ENCODE assay signal across 24 cellular contexts in the genomic region with DNA sequence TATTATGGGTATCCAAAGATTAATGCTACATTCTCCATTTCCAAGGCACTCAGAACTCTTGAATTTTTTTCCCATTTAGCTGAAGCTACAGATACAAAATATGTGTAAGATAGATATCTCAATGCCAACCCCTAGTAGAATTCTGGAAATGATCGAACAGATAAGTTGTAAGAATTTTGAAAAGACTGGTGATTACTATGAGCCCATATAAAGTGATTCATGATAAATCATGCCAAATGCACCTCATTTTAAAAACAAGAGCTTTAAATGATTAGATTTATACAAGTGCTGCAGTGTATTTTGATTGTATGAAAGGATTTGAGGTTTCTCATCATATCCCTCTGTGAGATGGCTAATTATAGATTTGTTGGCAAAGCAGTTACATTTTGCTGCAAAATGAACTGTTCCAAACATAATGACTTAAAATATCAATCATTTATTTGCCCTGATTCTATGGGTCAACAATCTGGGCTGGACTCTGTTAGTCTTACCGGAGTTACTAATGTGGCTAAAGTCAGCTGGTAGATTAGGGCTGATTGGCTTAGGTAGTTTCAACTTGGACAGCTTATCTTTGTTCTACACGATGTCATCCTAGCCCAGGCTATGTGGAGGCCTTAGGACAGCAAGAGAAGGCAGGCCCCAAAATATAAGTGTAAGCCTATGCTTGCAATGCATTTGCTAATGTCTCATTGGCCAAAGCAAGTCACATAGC. TPM values are rescaled to one million over a fixed set of nuclear protein-coding genes. Genes with fewer than 3 reads are reported as not detected.
"Had no signal": no experiment of that assay in that cellular context is flagged by ENCODE, and none has a peak within 500 bp of the region (broad histone marks: within the 10 kb centered on the region; RNA-seq: fewer than 3 reads in every experiment).

No MANE protein-coding gene starts in this region.

- H3K4me1 Mint-ChIP-seq: activated B cell treated with CpG ODN at 0.5 μM for 24 hours; activated CD4-positive, alpha-beta T cell treated with anti-CD3 and anti-CD28 coated beads, Interleukin-2, amount 10 ng/mL, durations not matched to agents 24 days and 14 days; activated naive CD4-positive, alpha-beta T cell treated with anti-CD3 and anti-CD28 coated beads, Interleukin-2, amount 50 U/mL, for 24 hours; stimulated activated naive B cell treated with anti-CD40 and anti-IgM and Interleukin-4, amounts not matched to agents 10 μg/mL and 1 μg/mL and 100 μg/mL, for 72 hours; T-helper 17 cell had no signal

- H3K4me3 Mint-ChIP-seq: activated B cell treated with CpG ODN at 0.5 μM for 24 hours; activated CD4-positive, alpha-beta T cell treated with anti-CD3 and anti-CD28 coated beads, Interleukin-2, amount 10 ng/mL, durations not matched to agents 24 days and 14 days; activated CD8-positive, alpha-beta T cell treated with anti-CD3 and anti-CD28 coated beads, Interleukin-2, amount 10 ng/mL, durations not matched to agents 7 days and 5 days; activated naive CD4-positive, alpha-beta T cell treated with anti-CD3 and anti-CD28 coated beads, Interleukin-2, amount 50 U/mL, for 24 hours; stimulated activated naive B cell treated with anti-CD40 and anti-IgM and Interleukin-4, amounts not matched to agents 10 μg/mL and 1 μg/mL and 100 μg/mL, for 72 hours; T-helper 17 cell had no signal

- ATAC-seq: activated CD8-positive, alpha-beta T cell treated with anti-CD3 and anti-CD28 coated beads, Interleukin-2, amount 10 ng/mL, durations not matched to agents 7 days and 5 days; psoas muscle; stimulated activated naive B cell treated with anti-CD40 and anti-IgM and Interleukin-4, amounts not matched to agents 10 μg/mL and 1 μg/mL and 100 μg/mL, for 72 hours; T-helper 17 cell had no signal

- H3K27ac Mint-ChIP-seq: activated B cell treated with CpG ODN at 0.5 μM for 24 hours; activated CD4-positive, alpha-beta T cell treated with anti-CD3 and anti-CD28 coated beads, Interleukin-2, amount 10 ng/mL, durations not matched to agents 24 days and 14 days; activated CD8-positive, alpha-beta T cell treated with anti-CD3 and anti-CD28 coated beads, Interleukin-2, amount 10 ng/mL, durations not matched to agents 7 days and 5 days; activated naive CD4-positive, alpha-beta T cell treated with anti-CD3 and anti-CD28 coated beads, Interleukin-2, amount 50 U/mL, for 24 hours; stimulated activated naive B cell treated with anti-CD40 and anti-IgM and Interleukin-4, amounts not matched to agents 10 μg/mL and 1 μg/mL and 100 μg/mL, for 72 hours; T-helper 17 cell had no signal

- H3K27ac ChIP-seq: adrenal gland, colonic mucosa, esophagus squamous epithelium, psoas muscle, sigmoid colon, tibial nerve had no signal

- H3K9me3 ChIP-seq: adrenal gland, colonic mucosa, esophagus squamous epithelium, psoas muscle, sigmoid colon, tibial nerve had no signal

- H3K27me3 ChIP-seq: adrenal gland, colonic mucosa, tibial nerve had no signal

- H3K36me3 ChIP-seq: adrenal gland, colonic mucosa, esophagus squamous epithelium, sigmoid colon, tibial nerve had no signal

- H3K9me3 Mint-ChIP-seq: activated B cell treated with CpG ODN at 0.5 μM for 24 hours; activated CD4-positive, alpha-beta T cell treated with anti-CD3 and anti-CD28 coated beads, Interleukin-2, amount 10 ng/mL, durations not matched to agents 24 days and 14 days; activated naive CD4-positive, alpha-beta T cell treated with anti-CD3 and anti-CD28 coated beads, Interleukin-2, amount 50 U/mL, for 24 hours; stimulated activated naive B cell treated with anti-CD40 and anti-IgM and Interleukin-4, amounts not matched to agents 10 μg/mL and 1 μg/mL and 100 μg/mL, for 72 hours had no signal

- H3K36me3 Mint-ChIP-seq: activated naive CD4-positive, alpha-beta T cell treated with anti-CD3 and anti-CD28 coated beads, Interleukin-2, amount 50 U/mL, for 24 hours; stimulated activated naive B cell treated with anti-CD40 and anti-IgM and Interleukin-4, amounts not matched to agents 10 μg/mL and 1 μg/mL and 100 μg/mL, for 72 hours had no signal

- H3K4me1 ChIP-seq: adrenal gland, colonic mucosa, esophagus squamous epithelium, psoas muscle, sigmoid colon, tibial nerve had no signal

- DNase-seq: activated B cell treated with CpG ODN at 0.5 μM for 24 hours; activated CD4-positive, alpha-beta T cell treated with anti-CD3 and anti-CD28 coated beads, Interleukin-2, amount 10 ng/mL, durations not matched to agents 24 days and 14 days; activated CD8-positive, alpha-beta memory T cell treated with anti-CD3 and anti-CD28 coated beads, Interleukin-2, amount 50 U/mL, for 4 hours; activated CD8-positive, alpha-beta T cell treated with anti-CD3 and anti-CD28 coated beads, Interleukin-2, amount 10 ng/mL, durations not matched to agents 7 days and 5 days; activated effector memory CD4-positive, alpha-beta T cell treated with anti-CD3 and anti-CD28 coated beads, Interleukin-2, amount 50 U/mL, for 16 hours; activated T-cell treated with anti-CD3 and anti-CD28 coated beads, Interleukin-2, amount 50 U/mL, for 48 hours; adrenal gland; caudate nucleus; colonic mucosa; esophagus squamous epithelium; foreskin melanocyte; head of caudate nucleus; midbrain; psoas muscle; sigmoid colon; stimulated activated CD4-positive, alpha-beta T cell treated with anti-CD3 and anti-CD28 coated beads, Interleukin-2, amount 100 ng/mL, for 48 hours; stimulated activated naive B cell treated with anti-CD40 and anti-IgM and Interleukin-4, amounts not matched to agents 10 μg/mL and 1 μg/mL and 100 μg/mL, for 72 hours; T-helper 17 cell had no signal

- H3K4me3 ChIP-seq: adrenal gland, colonic mucosa, esophagus squamous epithelium, lung, psoas muscle, sigmoid colon, tibial nerve had no signal

RNA-seq across cellular contexts. Expression of a gene that starts 3.4 kb away (rescaled TPM):
- total RNA-seq: activated B cell treated with CpG ODN at 0.5 μM for 24 hours; activated CD4-positive, alpha-beta T cell treated with anti-CD3 and anti-CD28 coated beads, Interleukin-2, amount 10 ng/mL, durations not matched to agents 24 days and 14 days; activated CD8-positive, alpha-beta T cell treated with anti-CD3 and anti-CD28 coated beads, Interleukin-2, amount 10 ng/mL, durations not matched to agents 7 days and 5 days; adrenal gland; colonic mucosa; esophagus squamous epithelium; lung; myocyte; omental fat pad; psoas muscle; sigmoid colon; T-helper 17 cell; tibial nerve had no signal
- polyA plus RNA-seq: adrenal gland, lung, neural cell, psoas muscle, sigmoid colon had no signal
